ENCODE assay signal across 14 cellular contexts in the genomic region with DNA sequence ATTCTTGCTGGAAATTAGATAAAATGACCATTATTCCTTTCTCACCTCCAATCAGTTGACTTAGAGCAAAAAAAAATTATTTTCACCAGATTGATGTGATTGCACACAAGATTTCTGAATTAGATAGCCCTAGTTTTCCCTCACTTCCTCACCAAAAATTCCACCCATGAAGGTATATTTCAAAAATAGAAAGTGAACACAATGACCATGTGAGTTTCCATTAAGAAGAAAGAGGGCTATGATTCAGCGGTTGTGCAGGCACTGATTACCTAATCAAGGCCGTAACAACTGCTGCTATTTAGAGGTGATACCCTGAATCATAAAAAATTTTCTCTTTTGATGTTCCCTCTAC. TPM values are rescaled to one million over a fixed set of nuclear protein-coding genes. Genes with fewer than 3 reads are reported as not detected.
DNase-seq lines count a peak whose midpoint lies in the region; ATAC-seq and TF ChIP-seq lines count a peak whose summit lies in the region.
"Had no signal": no experiment of that assay in that cellular context is flagged by ENCODE, and none has a peak within 500 bp of the region (broad histone marks: within the 10 kb centered on the region; RNA-seq: fewer than 3 reads in every experiment).

No MANE protein-coding gene starts in this region.

- H3K9me3 Mint-ChIP-seq in activated CD8-positive, alpha-beta T cell treated with anti-CD3 and anti-CD28 coated beads, Interleukin-2, amount 10 ng/mL, durations not matched to agents 7 days and 5 days (ENCODE audit: insufficient read depth): no peaks in the 10 kb centered on the region
- H3K9me3 Mint-ChIP-seq: activated T-helper 17 cell treated with anti-CD3 and anti-CD28 coated beads, Interleukin-2, amount 50 U/mL, for 72 hours; central memory CD8-positive, alpha-beta T cell; neural progenitor cell had no signal

- H3K27me3 ChIP-seq in lung (ENCODE audit: control insufficient read depth, insufficient read depth): no peaks in the 10 kb centered on the region
- H3K27me3 ChIP-seq: neural progenitor cell had no signal

- H3K36me3 ChIP-seq in lung (ENCODE audit: control insufficient read depth in 2 of 2, insufficient read depth in 2 of 2, low read length in 2 of 2): no peaks in the 10 kb centered on the region
- H3K36me3 ChIP-seq: neural progenitor cell had no signal

- peaks cover 2 to 16% of the 10 kb centered on the region in 2 donors for H3K4me1 ChIP-seq in lung (ENCODE audit: control insufficient read depth in 2 of 2, insufficient read depth in 2 of 2, low read length in 2 of 2)

- CTCF ChIA-PET in activated CD8-positive, alpha-beta T cell treated with anti-CD3 and anti-CD28 coated beads, Interleukin-2, amount 10 ng/mL, durations not matched to agents 7 days and 5 days (lab: Charles Lee): no interaction called here

- no peak overlapping the region for H3K27ac Mint-ChIP-seq in activated CD8-positive, alpha-beta T cell treated with anti-CD3 and anti-CD28 coated beads, Interleukin-2, amount 10 ng/mL, durations not matched to agents 7 days and 5 days
- H3K27ac Mint-ChIP-seq: activated T-helper 17 cell treated with anti-CD3 and anti-CD28 coated beads, Interleukin-2, amount 50 U/mL, for 72 hours; neural progenitor cell had no signal

- DNase-seq in CD1c-positive myeloid dendritic cell (ENCODE audit: extremely low spot score): peak; percentile 57
- DNase-seq in NOMO-1 treated with dmso at 0.1 percent for 144 hours (lab: John Stamatoyannopoulos, UW; ENCODE audit: unreplicated experiment): peak; percentile 80
- DNase-seq in dermis blood vessel endothelial cell: peak; percentile 95
- no peak for DNase-seq in lung (ENCODE audit: low spot score)
- no peak for DNase-seq in NCI-H1694 treated with DMSO at 0.1 percent for 48 hours (lab: John Stamatoyannopoulos, UW)
- no peak for DNase-seq in activated CD8-positive, alpha-beta T cell treated with anti-CD3 and anti-CD28 coated beads, Interleukin-2, amount 10 ng/mL, durations not matched to agents 7 days and 5 days
- DNase-seq in activated CD4-positive, CD25-positive, alpha-beta regulatory T cell treated with anti-CD3 and anti-CD28 coated beads, Interleukin-2, amount 50 U/mL, for 72 hours: no peak
- DNase-seq: activated CD4-positive, alpha-beta T cell treated with anti-CD3 and anti-CD28 coated beads for 1 hour; kidney; NCI-H1048 had no signal

- no peak for TF ChIP-seq CTCF in lung (IDR thresholded peaks at IDR 0.05; ENCODE audit: control extremely low read depth, extremely low read depth)

- H3K36me3 Mint-ChIP-seq in activated CD8-positive, alpha-beta T cell treated with anti-CD3 and anti-CD28 coated beads, Interleukin-2, amount 10 ng/mL, durations not matched to agents 7 days and 5 days (ENCODE audit: low read depth): no peaks in the 10 kb centered on the region
- H3K36me3 Mint-ChIP-seq: neural progenitor cell had no signal

- H3K4me3 Mint-ChIP-seq in activated CD8-positive, alpha-beta T cell treated with anti-CD3 and anti-CD28 coated beads, Interleukin-2, amount 10 ng/mL, durations not matched to agents 7 days and 5 days: no peak overlapping the region
- H3K4me3 Mint-ChIP-seq: activated T-helper 17 cell treated with anti-CD3 and anti-CD28 coated beads, Interleukin-2, amount 50 U/mL, for 72 hours; central memory CD8-positive, alpha-beta T cell; neural progenitor cell had no signal

- peaks cover 0 to 2% of the 10 kb centered on the region in 2 donors for H3K9me3 ChIP-seq in lung (ENCODE audit: control insufficient read depth in 2 of 2, insufficient read depth in 1 of 2, low read length in 1 of 2)

- WGBS in lung, 2 donors: 24 to 39% methylated on average over 2 of the region's 2 CpGs

- no peaks in the 10 kb centered on the region for H3K27me3 Mint-ChIP-seq in activated CD8-positive, alpha-beta T cell treated with anti-CD3 and anti-CD28 coated beads, Interleukin-2, amount 10 ng/mL, durations not matched to agents 7 days and 5 days (ENCODE audit: low read depth)

- ATAC-seq in lung (ENCODE audit: insufficient read depth, low FRiP score): peak; percentile 62
- ATAC-seq in GM21423 (IDR thresholded peaks at IDR 0.05; ENCODE audit: unreplicated experiment): no peak
- ATAC-seq in activated CD8-positive, alpha-beta T cell treated with anti-CD3 and anti-CD28 coated beads, Interleukin-2, amount 10 ng/mL, durations not matched to agents 7 days and 5 days: no peak
- ATAC-seq: activated T-helper 17 cell treated with anti-CD3 and anti-CD28 coated beads, Interleukin-2, amount 50 U/mL, for 72 hours had no signal

- peaks cover 16% of the 10 kb centered on the region for H3K4me1 Mint-ChIP-seq in activated CD8-positive, alpha-beta T cell treated with anti-CD3 and anti-CD28 coated beads, Interleukin-2, amount 10 ng/mL, durations not matched to agents 7 days and 5 days (ENCODE audit: low read depth)
- H3K4me1 Mint-ChIP-seq: central memory CD8-positive, alpha-beta T cell had no signal

- no peak overlapping the region for H3K27ac ChIP-seq in lung (ENCODE audit: low read depth in 1 of 2, low read length in 1 of 2)
- H3K27ac ChIP-seq: neural progenitor cell had no signal

- POLR2A ChIA-PET in activated CD8-positive, alpha-beta T cell treated with anti-CD3 and anti-CD28 coated beads, Interleukin-2, amount 10 ng/mL, durations not matched to agents 7 days and 5 days (lab: Charles Lee): no interaction called here

- H3K4me3 ChIP-seq in lung: no peak overlapping the region
- H3K4me3 ChIP-seq: neural progenitor cell had no signal

RNA-seq across cellular contexts. Expression of gene RALGAPA2, which starts 19.5 kb away (rescaled TPM):
- total RNA-seq in dermis blood vessel endothelial cell: 76.6 and 102 TPM in 2 replicates
- total RNA-seq in lung: 10 to 100 TPM; 77.2 to 83.4 TPM
- 10 to 100 TPM; 12.1 to 34.0 TPM for polyA plus RNA-seq in lung
- 10 to 100 TPM; 21.8 to 22.8 TPM for total RNA-seq in activated CD8-positive, alpha-beta T cell treated with anti-CD3 and anti-CD28 coated beads, Interleukin-2, amount 10 ng/mL, durations not matched to agents 7 days and 5 days

Comparison
In these comparisons a context has a peak if more than half of its experiments do, and no peak if none do; other contexts are left out.
1. DNase-seq: peak in CD1c-positive myeloid dendritic cell (single experiment), NOMO-1 treated with dmso at 0.1 percent for 144 hours (single experiment) and dermis blood vessel endothelial cell (single experiment); none in lung (single experiment), NCI-H1694 treated with DMSO at 0.1 percent for 48 hours (single experiment), activated CD8-positive, alpha-beta T cell treated with anti-CD3 and anti-CD28 coated beads, Interleukin-2, amount 10 ng/mL, durations not matched to agents 7 days and 5 days (single experiment) and activated CD4-positive, CD25-positive, alpha-beta regulatory T cell treated with anti-CD3 and anti-CD28 coated beads, Interleukin-2, amount 50 U/mL, for 72 hours (single experiment).